In genomic region chr6:106890447-106890846, GRCh38 we compare ENCODE assay signal across 25 cellular contexts.
"Had no signal": no experiment of that assay in that cellular context is flagged by ENCODE, and none has a peak within 500 bp of the region (broad histone marks: within the 10 kb centered on the region; RNA-seq: fewer than 3 reads in every experiment).

No MANE protein-coding gene starts in this region.

- H3K4me1 Mint-ChIP-seq: activated B cell treated with CpG ODN at 0.5 μM for 24 hours; activated CD4-positive, alpha-beta T cell treated with anti-CD3 and anti-CD28 coated beads, Interleukin-2, amount 10 ng/mL, durations not matched to agents 24 days and 14 days; activated CD8-positive, alpha-beta memory T cell treated with anti-CD3 and anti-CD28 coated beads, Interleukin-2, amount 10 ng/mL, durations not matched to agents 7 days and 5 days; activated naive CD4-positive, alpha-beta T cell treated with anti-CD3 and anti-CD28 coated beads, Interleukin-2, amount 50 U/mL, for 24 hours had no signal

- H3K27me3 ChIP-seq: breast epithelium had no signal

- ATAC-seq: activated CD8-positive, alpha-beta memory T cell treated with anti-CD3 and anti-CD28 coated beads, Interleukin-2, amount 10 ng/mL, durations not matched to agents 7 days and 5 days; PC-3 had no signal

- DNase-seq: activated B cell treated with CpG ODN at 0.5 μM for 24 hours; activated CD4-positive, alpha-beta T cell treated with anti-CD3 and anti-CD28 coated beads for 1 hour; activated CD4-positive, alpha-beta T cell treated with anti-CD3 and anti-CD28 coated beads, Interleukin-2, amount 10 ng/mL, durations not matched to agents 24 days and 14 days; activated CD4-positive, alpha-beta T cell treated with anti-CD3 and anti-CD28 coated beads, Interleukin-2, amount 50 U/mL, for 48 hours; activated CD8-positive, alpha-beta memory T cell treated with anti-CD3 and anti-CD28 coated beads, Interleukin-2, amount 10 ng/mL, durations not matched to agents 7 days and 5 days; activated effector memory CD4-positive, alpha-beta T cell treated with Interleukin-2 at 50 U/mL for 16 hours; activated naive CD4-positive, alpha-beta T cell; activated T-cell treated with anti-CD3 and anti-CD28 coated beads, Interleukin-2, amount 50 U/mL, for 24 hours; aorta; central memory CD4-positive, alpha-beta T cell; Kasumi-1; NCI-H1048; NCI-H1417; NCI-H2029; NCI-H2107; NCI-H345; NCI-H510A; NCI-H526 treated with DMSO at 0.1 percent for 48 hours; PC-3; SHP77 treated with DMSO at 0.1 percent for 48 hours; T-helper 9 cell had no signal

- H3K27ac Mint-ChIP-seq: activated B cell treated with CpG ODN at 0.5 μM for 24 hours; activated CD4-positive, alpha-beta T cell treated with anti-CD3 and anti-CD28 coated beads, Interleukin-2, amount 10 ng/mL, durations not matched to agents 24 days and 14 days; activated CD8-positive, alpha-beta memory T cell treated with anti-CD3 and anti-CD28 coated beads, Interleukin-2, amount 10 ng/mL, durations not matched to agents 7 days and 5 days; activated naive CD4-positive, alpha-beta T cell treated with anti-CD3 and anti-CD28 coated beads, Interleukin-2, amount 50 U/mL, for 24 hours; activated T-cell treated with anti-CD3 and anti-CD28 coated beads, Interleukin-2, amount 50 U/mL, for 24 hours; activated T-helper 1 cell treated with anti-CD3 and anti-CD28 coated beads, Interleukin-12 subunit alpha, Interleukin-12 subunit beta, Interleukin-2, Interleukin-4 antibody, amounts not matched to agents 30 ng/mL and 10 ng/mL and 1 ng/mL, durations not matched to agents 14 hours and 24 hours and 36 hours; T-helper 1 cell treated with Interleukin-12 subunit alpha and Interleukin-12 subunit beta and Interleukin-4 antibody, amounts not matched to agents 30 μg/mL and 1 μg/mL, for 36 hours had no signal

- H3K9me3 Mint-ChIP-seq: activated B cell treated with CpG ODN at 0.5 μM for 24 hours; activated CD4-positive, alpha-beta T cell treated with anti-CD3 and anti-CD28 coated beads, Interleukin-2, amount 10 ng/mL, durations not matched to agents 24 days and 14 days; activated naive CD4-positive, alpha-beta T cell treated with anti-CD3 and anti-CD28 coated beads, Interleukin-2, amount 50 U/mL, for 24 hours; activated T-cell treated with anti-CD3 and anti-CD28 coated beads, Interleukin-2, amount 50 U/mL, for 24 hours; activated T-helper 1 cell treated with anti-CD3 and anti-CD28 coated beads, Interleukin-12 subunit alpha, Interleukin-12 subunit beta, Interleukin-2, Interleukin-4 antibody, amounts not matched to agents 30 ng/mL and 10 ng/mL and 1 ng/mL, durations not matched to agents 14 hours and 24 hours and 36 hours; T-helper 1 cell treated with Interleukin-12 subunit alpha and Interleukin-12 subunit beta and Interleukin-4 antibody, amounts not matched to agents 30 μg/mL and 1 μg/mL, for 36 hours had no signal

- H3K9me3 ChIP-seq: breast epithelium had no signal

- H3K36me3 Mint-ChIP-seq: activated CD8-positive, alpha-beta memory T cell treated with anti-CD3 and anti-CD28 coated beads, Interleukin-2, amount 10 ng/mL, durations not matched to agents 7 days and 5 days; activated naive CD4-positive, alpha-beta T cell treated with anti-CD3 and anti-CD28 coated beads, Interleukin-2, amount 50 U/mL, for 24 hours had no signal

- H3K4me3 Mint-ChIP-seq: activated B cell treated with CpG ODN at 0.5 μM for 24 hours; activated CD4-positive, alpha-beta T cell treated with anti-CD3 and anti-CD28 coated beads, Interleukin-2, amount 10 ng/mL, durations not matched to agents 24 days and 14 days; activated CD8-positive, alpha-beta memory T cell treated with anti-CD3 and anti-CD28 coated beads, Interleukin-2, amount 10 ng/mL, durations not matched to agents 7 days and 5 days; activated naive CD4-positive, alpha-beta T cell treated with anti-CD3 and anti-CD28 coated beads, Interleukin-2, amount 50 U/mL, for 24 hours; activated T-cell treated with anti-CD3 and anti-CD28 coated beads, Interleukin-2, amount 50 U/mL, for 24 hours; activated T-helper 1 cell treated with anti-CD3 and anti-CD28 coated beads, Interleukin-12 subunit alpha, Interleukin-12 subunit beta, Interleukin-2, Interleukin-4 antibody, amounts not matched to agents 30 ng/mL and 10 ng/mL and 1 ng/mL, durations not matched to agents 14 hours and 24 hours and 36 hours; T-helper 1 cell treated with Interleukin-12 subunit alpha and Interleukin-12 subunit beta and Interleukin-4 antibody, amounts not matched to agents 30 μg/mL and 1 μg/mL, for 36 hours had no signal

- H3K4me1 ChIP-seq: breast epithelium had no signal

- H3K27me3 Mint-ChIP-seq: activated B cell treated with CpG ODN at 0.5 μM for 24 hours had no signal

- H3K36me3 ChIP-seq: breast epithelium had no signal

- H3K4me3 ChIP-seq: breast epithelium had no signal

- H3K27ac ChIP-seq: breast epithelium had no signal
